ENCODE assay signal across 25 cellular contexts in the genomic region with DNA sequence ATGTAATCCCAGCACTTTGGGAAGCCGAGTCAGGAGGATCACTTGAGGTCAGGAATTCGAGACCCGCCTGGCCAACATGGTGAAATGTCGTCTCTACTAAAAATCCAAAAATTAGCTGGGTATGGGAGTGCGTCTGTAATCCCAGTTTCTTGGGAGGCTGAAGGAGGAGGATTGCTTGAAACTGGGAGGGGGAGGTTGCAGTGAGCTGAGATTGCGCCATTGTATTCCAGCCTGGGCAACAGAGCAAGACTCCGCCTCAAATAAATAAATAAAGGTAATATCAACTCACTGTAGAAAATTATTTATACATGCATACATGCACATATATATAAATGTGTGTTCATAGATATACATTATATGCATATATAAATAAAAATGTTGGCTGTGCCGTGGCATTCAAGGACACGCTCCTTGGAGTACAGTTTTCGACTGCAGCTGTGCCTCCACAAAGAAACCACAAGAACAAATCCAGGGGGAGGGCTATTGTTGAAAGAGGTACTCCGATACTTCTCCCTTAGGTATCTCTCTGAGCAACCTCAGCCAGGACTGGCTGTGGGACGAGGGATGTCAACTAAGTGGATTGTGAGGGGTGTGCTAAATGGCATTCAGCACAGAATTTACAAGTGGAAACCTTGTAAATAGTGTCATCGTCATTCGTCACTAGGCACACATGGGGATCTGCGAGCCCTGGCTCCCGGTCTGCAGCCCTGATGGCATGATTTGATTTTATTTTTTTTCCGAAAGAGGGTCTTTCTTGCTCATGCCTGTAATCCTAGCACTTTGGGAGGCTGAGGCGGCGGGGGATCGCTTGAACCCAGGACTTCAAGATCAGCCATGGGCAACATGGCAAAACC. TPM values are rescaled to one million over a fixed set of nuclear protein-coding genes. Genes with fewer than 3 reads are reported as not detected.
DNase-seq lines count a peak whose midpoint lies in the region; ATAC-seq and TF ChIP-seq lines count a peak whose summit lies in the region.
"Had no signal": no experiment of that assay in that cellular context is flagged by ENCODE, and none has a peak within 500 bp of the region (broad histone marks: within the 10 kb centered on the region; RNA-seq: fewer than 3 reads in every experiment).

No MANE protein-coding gene starts in this region.

- CTCF ChIA-PET in HEK293T (lab: Yijun Ruan, JAX) = no interaction called here
- CTCF ChIA-PET in activated naive CD4-positive, alpha-beta T cell treated with anti-CD3 and anti-CD28 coated beads, Interleukin-2, amount 10 ng/mL, durations not matched to agents 7 days and 5 days (lab: Charles Lee) = no interaction called here

- no peaks in the 10 kb centered on the region for H3K9me3 Mint-ChIP-seq in activated naive CD4-positive, alpha-beta T cell treated with anti-CD3 and anti-CD28 coated beads, Interleukin-2, amount 10 ng/mL, durations not matched to agents 7 days and 5 days
- H3K9me3 Mint-ChIP-seq: activated CD4-positive, alpha-beta memory T cell treated with anti-CD3 and anti-CD28 coated beads, Interleukin-2, amount 10 ng/mL, durations not matched to agents 7 days and 5 days; activated T-helper 1 cell treated with anti-CD3 and anti-CD28 coated beads, Interleukin-12 subunit alpha, Interleukin-12 subunit beta, Interleukin-2, Interleukin-4 antibody, amounts not matched to agents 30 ng/mL and 10 ng/mL and 1 ng/mL, durations not matched to agents 14 hours and 24 hours and 36 hours; stimulated activated memory B cell treated with anti-CD40 and anti-IgM and Interleukin-4, amounts not matched to agents 10 μg/mL and 1 μg/mL and 100 μg/mL, for 72 hours had no signal

- no peak overlapping the region for H3K27ac Mint-ChIP-seq in activated naive CD4-positive, alpha-beta T cell treated with anti-CD3 and anti-CD28 coated beads, Interleukin-2, amount 10 ng/mL, durations not matched to agents 7 days and 5 days
- H3K27ac Mint-ChIP-seq: activated CD4-positive, alpha-beta memory T cell treated with anti-CD3 and anti-CD28 coated beads, Interleukin-2, amount 10 ng/mL, durations not matched to agents 7 days and 5 days; activated T-helper 1 cell treated with anti-CD3 and anti-CD28 coated beads, Interleukin-12 subunit alpha, Interleukin-12 subunit beta, Interleukin-2, Interleukin-4 antibody, amounts not matched to agents 30 ng/mL and 10 ng/mL and 1 ng/mL, durations not matched to agents 14 hours and 24 hours and 36 hours; stimulated activated memory B cell treated with anti-CD40 and anti-IgM and Interleukin-4, amounts not matched to agents 10 μg/mL and 1 μg/mL and 100 μg/mL, for 72 hours had no signal

- H3K79me2 ChIP-seq in DOHH2 (ENCODE audit: control insufficient read depth, low read length) (no peaks in the 10 kb centered on the region), hepatocyte (no peaks in the 10 kb centered on the region)

- no peaks in the 10 kb centered on the region for H3K4me1 Mint-ChIP-seq in activated naive CD4-positive, alpha-beta T cell treated with anti-CD3 and anti-CD28 coated beads, Interleukin-2, amount 10 ng/mL, durations not matched to agents 7 days and 5 days
- H3K4me1 Mint-ChIP-seq: activated CD4-positive, alpha-beta memory T cell treated with anti-CD3 and anti-CD28 coated beads, Interleukin-2, amount 10 ng/mL, durations not matched to agents 7 days and 5 days had no signal

- no peak overlapping the region for H3K4me3 Mint-ChIP-seq in activated naive CD4-positive, alpha-beta T cell treated with anti-CD3 and anti-CD28 coated beads, Interleukin-2, amount 10 ng/mL, durations not matched to agents 7 days and 5 days
- H3K4me3 Mint-ChIP-seq: activated CD4-positive, alpha-beta memory T cell treated with anti-CD3 and anti-CD28 coated beads, Interleukin-2, amount 10 ng/mL, durations not matched to agents 7 days and 5 days; activated T-helper 1 cell treated with anti-CD3 and anti-CD28 coated beads, Interleukin-12 subunit alpha, Interleukin-12 subunit beta, Interleukin-2, Interleukin-4 antibody, amounts not matched to agents 30 ng/mL and 10 ng/mL and 1 ng/mL, durations not matched to agents 14 hours and 24 hours and 36 hours; stimulated activated memory B cell treated with anti-CD40 and anti-IgM and Interleukin-4, amounts not matched to agents 10 μg/mL and 1 μg/mL and 100 μg/mL, for 72 hours had no signal

- POLR2A ChIA-PET in HEK293T (lab: Yijun Ruan, JAX) = no interaction called here

- H3K27ac ChIP-seq in DOHH2 (ENCODE audit: low read depth, low read length) (peak overlapping the region; percentile 30), hepatocyte (no peak overlapping the region), gastroesophageal sphincter (no peak overlapping the region)
- H3K27ac ChIP-seq: C4-2B, epithelial cell of prostate, Peyer's patch had no signal

- WGBS in hepatocyte (ENCODE audit: low lambda C conversion rate, missing lambda C conversion rate) = 74% methylated on average over 20 of the region's 20 CpGs
- 92 to 93% methylated on average over 9 to 18 of the region's 20 CpGs for WGBS in gastroesophageal sphincter (ENCODE audit: low coverage in 1 of 2), 2 donors

- TF ChIP-seq CTCF in DOHH2 (IDR thresholded peaks at IDR 0.05; ENCODE audit: low read depth, low read length, poor library complexity, severe bottlenecking) = no peak
- TF ChIP-seq CTCF in hepatocyte (IDR thresholded peaks at IDR 0.05; ENCODE audit: poor library complexity) = no peak
- TF ChIP-seq CTCF in gastroesophageal sphincter (IDR thresholded peaks at IDR 0.05) = no peak

- H3K4me2 ChIP-seq in DOHH2 (ENCODE audit: low read length) (peak overlapping the region; percentile 61), hepatocyte (no peak overlapping the region)

- H3F3A ChIP-seq in DOHH2 (ENCODE audit: control insufficient read depth, insufficient read depth) = peaks cover 12% of the 10 kb centered on the region; the same call in 1 of the 2 replicates

- H4K20me1 ChIP-seq in DOHH2 (ENCODE audit: control insufficient read depth, insufficient read depth, low read depth, low read length) (no peaks in the 10 kb centered on the region), hepatocyte (ENCODE audit: insufficient read depth, poor library complexity, severe bottlenecking) (no peaks in the 10 kb centered on the region)

- peak overlapping the region; percentile 53 for H3K4me3 ChIP-seq in DOHH2 (ENCODE audit: low read length)
- H3K4me3 ChIP-seq in hepatocyte = no peak overlapping the region
- H3K4me3 ChIP-seq in gastroesophageal sphincter = no peak overlapping the region
- H3K4me3 ChIP-seq: Peyer's patch, upper lobe of left lung had no signal

- H3K4me1 ChIP-seq in DOHH2 (ENCODE audit: control insufficient read depth, low read length) (peaks cover 63% of the 10 kb centered on the region), hepatocyte (ENCODE audit: insufficient read depth) (no peaks in the 10 kb centered on the region), gastroesophageal sphincter (peaks cover 0 to 8% (median 0%) of the 10 kb centered on the region in 3 donors)

- TF ChIP-seq POLR2A in gastroesophageal sphincter (IDR thresholded peaks at IDR 0.05) = no peak

- H3K36me3 Mint-ChIP-seq in activated naive CD4-positive, alpha-beta T cell treated with anti-CD3 and anti-CD28 coated beads, Interleukin-2, amount 10 ng/mL, durations not matched to agents 7 days and 5 days = no peaks in the 10 kb centered on the region
- H3K36me3 Mint-ChIP-seq: stimulated activated memory B cell treated with anti-CD40 and anti-IgM and Interleukin-4, amounts not matched to agents 10 μg/mL and 1 μg/mL and 100 μg/mL, for 72 hours had no signal

- DNase-seq in NCI-H2107 (lab: John Stamatoyannopoulos, UW) = peak; percentile 47
- DNase-seq in hepatocyte (ENCODE audit: low spot score) = peak; percentile 4
- DNase-seq in sciatic nerve (ENCODE audit: low spot score) = peak; percentile 23
- no peak for DNase-seq in HEK293T (ENCODE audit: extremely low spot score)
- no peak for DNase-seq in activated naive CD4-positive, alpha-beta T cell treated with anti-CD3 and anti-CD28 coated beads, Interleukin-2, amount 10 ng/mL, durations not matched to agents 7 days and 5 days
- DNase-seq: activated CD4-positive, alpha-beta memory T cell treated with anti-CD3 and anti-CD28 coated beads, Interleukin-2, amount 10 ng/mL, durations not matched to agents 7 days and 5 days; activated CD8-positive, alpha-beta memory T cell treated with anti-CD3 and anti-CD28 coated beads, Interleukin-2, amount 50 U/mL, for 48 hours; activated naive CD4-positive, alpha-beta T cell treated with anti-CD3 and anti-CD28 coated beads, Interleukin-2, amount 50 U/mL, for 16 hours; aorta; effector CD8-positive, alpha-beta T cell; Kasumi-1; NCI-H2171 treated with DMSO at 0.1 percent for 48 hours; NCI-H526; Peyer's patch; SIG-M5; SW 1271; upper lobe of left lung had no signal

- H2AFZ ChIP-seq in hepatocyte = no peak overlapping the region

- H3K9me2 ChIP-seq in DOHH2 (replicated peaks; ENCODE audit: control insufficient read depth, low read length) = no peaks in the 10 kb centered on the region
- no peaks in the 10 kb centered on the region for H3K9me2 ChIP-seq in hepatocyte (replicated peaks; ENCODE audit: insufficient read depth)

- H3K36me3 ChIP-seq in DOHH2 (ENCODE audit: control insufficient read depth, low read length) (no peaks in the 10 kb centered on the region), hepatocyte (replicated peaks; ENCODE audit: insufficient read depth, low read depth) (no peaks in the 10 kb centered on the region), gastroesophageal sphincter (no peaks in the 10 kb centered on the region)
- H3K36me3 ChIP-seq: Peyer's patch, upper lobe of left lung had no signal

- no peak for ATAC-seq in sciatic nerve
- no peak for ATAC-seq in gastroesophageal sphincter
- ATAC-seq: HCT116; left lobe of liver; stimulated activated memory B cell treated with anti-CD40 and anti-IgM and Interleukin-4, amounts not matched to agents 10 μg/mL and 1 μg/mL and 100 μg/mL, for 72 hours had no signal

- H3K27me3 ChIP-seq in DOHH2 (ENCODE audit: control insufficient read depth, low read length) = peaks cover 37% of the 10 kb centered on the region
- H3K27me3 ChIP-seq in hepatocyte = no peaks in the 10 kb centered on the region
- peaks cover 6% of the 10 kb centered on the region for H3K27me3 ChIP-seq in gastroesophageal sphincter
- H3K27me3 ChIP-seq: Peyer's patch, upper lobe of left lung had no signal

- H3K9me3 ChIP-seq in DOHH2 (ENCODE audit: control insufficient read depth, insufficient read depth, low read length) = no peaks in the 10 kb centered on the region
- H3K9me3 ChIP-seq in hepatocyte (ENCODE audit: low read depth) = no peaks in the 10 kb centered on the region
- H3K9me3 ChIP-seq in gastroesophageal sphincter = no peaks in the 10 kb centered on the region
- H3K9me3 ChIP-seq: Peyer's patch, upper lobe of left lung had no signal

- TF ChIP-seq EP300 in gastroesophageal sphincter (IDR thresholded peaks at IDR 0.05) = no peak

- intact Hi-C loops in sciatic nerve (cut with DNase I) = no loop called here

- H3K27me3 Mint-ChIP-seq in activated naive CD4-positive, alpha-beta T cell treated with anti-CD3 and anti-CD28 coated beads, Interleukin-2, amount 10 ng/mL, durations not matched to agents 7 days and 5 days = peaks cover 32% of the 10 kb centered on the region

TF ChIP-seq in HEK293T, 16 proteins besides CTCF, POLR2A, EP300 and RAD21 (continues in another document):
- no peak for TF ChIP-seq LEF1 (IDR thresholded peaks at IDR 0.05; ENCODE audit: borderline replicate concordance)
- no peak for TF ChIP-seq ELF4 (IDR thresholded peaks at IDR 0.05)
- no peak for TF ChIP-seq CTBP1 (IDR thresholded peaks at IDR 0.05; ENCODE audit: borderline replicate concordance)

RNA-seq across cellular contexts. Expression of gene HIP1, which starts 49.3 kb away (rescaled TPM):
- total RNA-seq in hepatocyte (9.3 and 14.5 TPM in 2 replicates), sciatic nerve (65.3 TPM), gastroesophageal sphincter (10 to 100 TPM; 12.3 to 32.6 (median 22.6) TPM)
- 7.4 and 8.3 TPM in 2 replicates for polyA plus RNA-seq in hepatocyte

Comparison
In these comparisons a context has a peak if more than half of its experiments do, and no peak if none do; other contexts are left out.
1. DNase-seq: peak in NCI-H2107 (single experiment), hepatocyte (single experiment) and sciatic nerve (single experiment); none in HEK293T (single experiment) and activated naive CD4-positive, alpha-beta T cell treated with anti-CD3 and anti-CD28 coated beads, Interleukin-2, amount 10 ng/mL, durations not matched to agents 7 days and 5 days (single experiment).